ENCODE assay signal across 1 cellular context in the genomic region with DNA sequence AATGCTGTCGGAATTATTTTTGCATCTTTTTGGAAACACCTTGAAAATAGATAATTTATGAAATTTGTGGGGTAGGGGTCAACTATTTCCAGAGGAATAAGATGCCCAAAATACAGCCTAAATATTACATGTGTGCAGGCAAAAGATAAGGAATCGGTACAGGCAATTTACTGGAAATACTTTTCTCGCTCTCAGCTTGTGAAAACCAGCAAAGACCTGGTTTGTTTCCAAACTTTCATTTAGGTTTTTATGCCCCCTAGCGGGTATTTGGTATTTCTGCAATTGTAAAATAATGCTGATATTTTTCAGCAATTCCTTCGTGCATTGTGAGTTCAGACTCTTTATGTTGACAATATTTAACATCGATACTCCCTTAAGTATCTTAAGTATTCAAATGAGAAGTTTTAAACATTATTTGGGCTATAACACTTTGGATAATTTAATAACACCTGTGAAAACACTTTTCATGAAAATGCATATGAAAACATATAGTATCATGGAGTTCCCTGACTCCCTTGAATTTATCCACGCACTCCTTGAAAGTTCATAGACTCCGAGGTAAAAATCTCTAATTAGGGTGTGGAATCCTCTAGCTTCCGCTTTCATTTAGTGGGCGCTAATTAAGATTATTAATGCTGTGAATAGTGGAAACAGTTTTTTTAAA.
TF ChIP-seq lines count a peak whose summit lies in the region.

No MANE protein-coding gene starts in this region.

TF ChIP-seq in GM12878, 131 proteins besides CTCF, POLR2A, EP300 and RAD21 (continued from another document):
- TF ChIP-seq, protein P1, sequence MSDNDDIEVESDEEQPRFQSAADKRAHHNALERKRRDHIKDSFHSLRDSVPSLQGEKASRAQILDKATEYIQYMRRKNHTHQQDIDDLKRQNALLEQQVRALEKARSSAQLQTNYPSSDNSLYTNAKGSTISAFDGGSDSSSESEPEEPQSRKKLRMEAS (IDR thresholded peaks at IDR 0.05; ENCODE audit: low read depth, low read length), result no peak
